Comparison of ENCODE assay signal across 8 cellular contexts in the genomic region with DNA sequence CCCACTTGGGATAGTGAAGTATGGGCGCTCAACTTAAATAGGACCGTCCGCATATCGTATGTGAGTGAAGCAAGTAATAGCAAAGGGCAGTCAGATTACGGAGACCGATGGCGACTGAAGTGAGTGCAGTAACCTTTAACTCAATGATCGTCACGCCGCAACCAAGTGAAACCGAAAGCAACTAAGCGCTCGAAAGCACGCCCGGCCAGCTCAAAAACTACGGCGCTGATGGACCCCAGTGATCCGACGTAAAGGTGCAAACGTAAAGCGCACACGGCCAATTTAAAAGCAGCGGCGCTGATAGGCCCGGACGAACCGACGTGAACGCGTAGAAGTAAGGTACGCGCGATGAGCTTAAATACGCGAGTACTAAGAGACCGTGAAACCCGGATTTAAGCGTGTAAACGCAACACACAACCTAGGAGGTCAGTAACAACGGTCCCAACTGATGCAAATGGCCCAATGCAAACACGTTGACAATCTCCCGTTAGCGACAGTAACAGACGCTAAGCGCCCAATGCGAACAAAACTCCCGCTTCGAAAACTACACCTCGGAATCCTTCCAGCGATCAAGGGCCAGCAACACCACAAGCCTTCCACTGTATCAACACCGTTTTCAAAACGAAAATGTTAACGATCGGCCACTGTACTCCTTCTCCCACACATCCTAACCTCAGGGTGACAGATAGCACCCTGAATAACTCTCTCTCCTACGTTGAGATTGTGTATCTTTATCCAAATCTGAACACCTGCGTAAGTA. TPM values are rescaled to one million over a fixed set of nuclear protein-coding genes. Genes with fewer than 3 reads are reported as not detected.
DNase-seq lines count a peak whose midpoint lies in the region; ATAC-seq and TF ChIP-seq lines count a peak whose summit lies in the region.

No MANE protein-coding gene starts in this region.

- peak overlapping the region; percentile 100 for H3K27ac ChIP-seq in foreskin keratinocyte

- H3K27me3 ChIP-seq in foreskin keratinocyte (no peaks in the 10 kb centered on the region), neuron (ENCODE audit: insufficient read depth, low read length) (no peaks in the 10 kb centered on the region)

- DNase-seq in DMS153 treated with DMSO at 0.1 percent for 48 hours (lab: John Stamatoyannopoulos, UW; ENCODE audit: unreplicated experiment) (peak; percentile 98), LoVo (ENCODE audit: low spot score) (peak; percentile 95), SHP77 treated with DMSO at 0.1 percent for 48 hours (lab: John Stamatoyannopoulos, UW) (peak; percentile 98), foreskin keratinocyte (peak; percentile 100), stromal cell of bone marrow (ENCODE audit: low read depth) (peak; percentile 98)
- DNase-seq in activated gamma-delta T cell treated with anti-CD3 and anti-CD28 coated beads, Interleukin-2, amount 50 U/mL, for 16 hours (ENCODE audit: low read depth) = peak; percentile 88

- no peaks in the 10 kb centered on the region for H3K9me3 ChIP-seq in neuron (ENCODE audit: low read length)

- H3K4me1 ChIP-seq in foreskin keratinocyte (no peaks in the 10 kb centered on the region), neuron (ENCODE audit: insufficient read depth, low read length) (peaks cover 4% of the 10 kb centered on the region)

- H3K36me3 ChIP-seq in neuron (ENCODE audit: insufficient read depth, low read length) = no peaks in the 10 kb centered on the region

- H2AFZ ChIP-seq in neuron (ENCODE audit: low read depth, low read length) = no peak overlapping the region

- ATAC-seq in GM21723 (IDR thresholded peaks at IDR 0.05; ENCODE audit: unreplicated experiment) (peak; percentile 76), foreskin keratinocyte (peak; percentile 82)

- H3K4me3 ChIP-seq in neuron (ENCODE audit: low read length) = peak overlapping the region; percentile 56

- TF ChIP-seq CTCF in foreskin keratinocyte (conservative IDR thresholded peaks at IDR 0.05) = no peak

RNA-seq across cellular contexts. Expression of a gene that starts 37.9 kb away (rescaled TPM):
- 21.9 and 24.6 TPM in 2 replicates for total RNA-seq in foreskin keratinocyte
- polyA plus RNA-seq in foreskin keratinocyte = 26.9 and 30.9 TPM in 2 replicates

Comparison
In these comparisons a context has a peak if more than half of its experiments do, and no peak if none do; other contexts are left out.
1. Peak in every context shown above with its lines: DNase-seq, ATAC-seq, H3K4me3 ChIP-seq and H3K27ac ChIP-seq.